ENCODE assay signal across 8 cellular contexts in genomic region chr1:107139833-107140702, GRCh38. TPM values are rescaled to one million over a fixed set of nuclear protein-coding genes. Genes with fewer than 3 reads are reported as not detected.
DNase-seq lines count a peak whose midpoint lies in the region; ATAC-seq and TF ChIP-seq lines count a peak whose summit lies in the region.

No MANE protein-coding gene starts in this region.

- H3K4me2 ChIP-seq in DOHH2 (ENCODE audit: low read length) (peak overlapping the region; percentile 96), GM23338 (peak overlapping the region; percentile 98)

- TF ChIP-seq CTCF in DOHH2 (IDR thresholded peaks at IDR 0.05; ENCODE audit: low read depth, low read length, poor library complexity, severe bottlenecking): no peak
- no peak for TF ChIP-seq CTCF in GM23338 (conservative IDR thresholded peaks at IDR 0.05; ENCODE audit: low read depth in 2 of 2)
- no peak for TF ChIP-seq CTCF in lower leg skin (IDR thresholded peaks at IDR 0.05)

- WGBS in lower leg skin, 2 donors: 1% methylated on average over 53 of the region's 53 CpGs

- H3K9me2 ChIP-seq in DOHH2 (replicated peaks; ENCODE audit: control insufficient read depth, low read length): no peaks in the 10 kb centered on the region
- H3K9me2 ChIP-seq in GM23338 (ENCODE audit: insufficient read depth): no peaks in the 10 kb centered on the region

- H3K9me3 ChIP-seq in DOHH2 (ENCODE audit: control insufficient read depth, insufficient read depth, low read length) (no peaks in the 10 kb centered on the region), SJSA1 (replicated peaks) (no peaks in the 10 kb centered on the region)

- peak overlapping the region; percentile 72 for H3K27ac Mint-ChIP-seq in GM23338

- DNase-seq in GM23338 (ENCODE audit: low spot score) (peak; percentile 86), SJSA1 (ENCODE audit: low read depth in 1 of 2, low spot score in 2 of 2) (peak in 1 of 2 experiments; percentile 10), dermis blood vessel endothelial cell (peak; percentile 28), lower leg skin (ENCODE audit: low spot score in 2 of 2) (peak in 1 of 2 donors; percentile 82), substantia nigra (lab: John Stamatoyannopoulos, UW) (peak in 31 of 49 donors; percentile 5 to 67 (median 39)), NCI-H1048 (lab: John Stamatoyannopoulos, UW) (no peak), HuH-7.5 (ENCODE audit: low spot score) (no peak)

- no peaks in the 10 kb centered on the region for H3K27me3 ChIP-seq in DOHH2 (ENCODE audit: control insufficient read depth, low read length)
- H3K27me3 ChIP-seq in GM23338 (ENCODE audit: insufficient read depth): peaks cover 9% of the 10 kb centered on the region; the same call in 1 of the 2 replicates
- peaks cover 41% of the 10 kb centered on the region for H3K27me3 ChIP-seq in SJSA1 (replicated peaks)

- H4K20me1 ChIP-seq in DOHH2 (ENCODE audit: control insufficient read depth, insufficient read depth, low read depth, low read length): no peaks in the 10 kb centered on the region
- no peaks in the 10 kb centered on the region for H4K20me1 ChIP-seq in GM23338 (replicated peaks; ENCODE audit: insufficient read depth)

- TF ChIP-seq POLR2A in lower leg skin (IDR thresholded peaks at IDR 0.05): no peak

- H3K36me3 Mint-ChIP-seq in GM23338 (ENCODE audit: low read depth): no peaks in the 10 kb centered on the region

- no peaks in the 10 kb centered on the region for H3K9me3 Mint-ChIP-seq in GM23338

- H3K79me2 ChIP-seq in DOHH2 (ENCODE audit: control insufficient read depth, low read length): peaks cover 5% of the 10 kb centered on the region; the same call in 1 of the 2 replicates
- H3K79me2 ChIP-seq in GM23338 (replicated peaks; ENCODE audit: insufficient read depth): no peaks in the 10 kb centered on the region

- H3K4me1 Mint-ChIP-seq in GM23338: peaks cover 22% of the 10 kb centered on the region

- peak; percentile 83 for ATAC-seq in GM23338

- H2AFZ ChIP-seq in GM23338: peak overlapping the region; percentile 86

- H3F3A ChIP-seq in DOHH2 (ENCODE audit: control insufficient read depth, insufficient read depth): peaks cover 15% of the 10 kb centered on the region
- 0 out of 2 replicates have a peak, but pooled peaks cover 4% of the 10 kb centered on the region for H3F3A ChIP-seq in GM23338 (replicated peaks; ENCODE audit: low read depth)

- H3K4me1 ChIP-seq in DOHH2 (ENCODE audit: control insufficient read depth, low read length): peaks cover 28% of the 10 kb centered on the region
- peaks cover 26% of the 10 kb centered on the region for H3K4me1 ChIP-seq in GM23338 (ENCODE audit: insufficient read depth)
- H3K4me1 ChIP-seq in SJSA1 (replicated peaks): peaks cover 14% of the 10 kb centered on the region

- H3K4me3 ChIP-seq in DOHH2 (ENCODE audit: low read length): peak overlapping the region; percentile 82
- H3K4me3 ChIP-seq in GM23338: peak overlapping the region; percentile 80
- H3K4me3 ChIP-seq in SJSA1: peak overlapping the region; percentile 14
- peak overlapping the region; percentile 37 for H3K4me3 ChIP-seq in lower leg skin (ENCODE audit: low read depth, poor library complexity, severe bottlenecking)

- intact Hi-C loops in lower leg skin (cut with DNase I; ENCODE audit: low total_unique reads): no loop called here

- H3K36me3 ChIP-seq in DOHH2 (ENCODE audit: control insufficient read depth, low read length): no peaks in the 10 kb centered on the region
- H3K36me3 ChIP-seq in GM23338 (ENCODE audit: insufficient read depth): no peaks in the 10 kb centered on the region
- no peaks in the 10 kb centered on the region for H3K36me3 ChIP-seq in SJSA1

- H3K4me3 Mint-ChIP-seq in GM23338: peak overlapping the region; percentile 84

- peak overlapping the region; percentile 55; the same call in 1 of the 2 replicates for H3K27ac ChIP-seq in DOHH2 (ENCODE audit: low read depth, low read length)
- peak overlapping the region; percentile 88 for H3K27ac ChIP-seq in GM23338 (ENCODE audit: low read depth)
- no peak overlapping the region for H3K27ac ChIP-seq in SJSA1
- no peak overlapping the region for H3K27ac ChIP-seq in substantia nigra (ENCODE audit: low read depth, low read length, poor library complexity, severe bottlenecking)

- H3K27me3 Mint-ChIP-seq in GM23338 (ENCODE audit: insufficient read depth, low read depth, poor library complexity): peaks cover 18% of the 10 kb centered on the region

TF ChIP-seq in GM23338, 12 proteins besides CTCF, POLR2A, EP300 and RAD21:
- TF ChIP-seq ETS1 (IDR thresholded peaks at IDR 0.05): peak; percentile 48; the same call in 1 of the 2 replicates
- no peak for TF ChIP-seq EZH2phosphoT487 (IDR thresholded peaks at IDR 0.05; ENCODE audit: unreplicated experiment)

RNA-seq across cellular contexts. Expression of gene NTNG1, which starts 0.8 kb away (rescaled TPM):
- 9.1 and 10.3 TPM in 2 replicates for total RNA-seq in GM23338 (2014; rRNA removed; shearing (Covaris generic))
- 7.2 and 7.8 TPM in 2 replicates for polyA plus RNA-seq in GM23338 (2016; fragmentation: Nextera tagmentation; extraction: Ambion mirVana)
- total RNA-seq in SJSA1 (2014; rRNA removed; shearing (Covaris generic)): not detected in 2 replicates
- under 0.01 and 0.05 TPM in 2 replicates for total RNA-seq in dermis blood vessel endothelial cell
- total RNA-seq in lower leg skin: 1 to 10 TPM; 2.6 to 8.1 (median 3.4) TPM

Comparison
In these comparisons a context has a peak if more than half of its experiments do, and no peak if none do; other contexts are left out.
1. H3K27ac ChIP-seq: peak in DOHH2 (single experiment) and GM23338 (single experiment); none in SJSA1 (single experiment) and substantia nigra (single experiment).
2. H3K4me3 ChIP-seq: peak in every context shown above with its lines; median percentile 82 in DOHH2; 80 in GM23338; 37 in lower leg skin; 14 in SJSA1.
3. DNase-seq: peak in GM23338 (single experiment), dermis blood vessel endothelial cell (single experiment) and substantia nigra (31 of 49); none in NCI-H1048 (single experiment) and HuH-7.5 (single experiment).